ENCODE assay signal across 1 cellular context in genomic region chr13:78658630-78659449, GRCh38.
TF ChIP-seq lines count a peak whose summit lies in the region.

A gene with protein sequence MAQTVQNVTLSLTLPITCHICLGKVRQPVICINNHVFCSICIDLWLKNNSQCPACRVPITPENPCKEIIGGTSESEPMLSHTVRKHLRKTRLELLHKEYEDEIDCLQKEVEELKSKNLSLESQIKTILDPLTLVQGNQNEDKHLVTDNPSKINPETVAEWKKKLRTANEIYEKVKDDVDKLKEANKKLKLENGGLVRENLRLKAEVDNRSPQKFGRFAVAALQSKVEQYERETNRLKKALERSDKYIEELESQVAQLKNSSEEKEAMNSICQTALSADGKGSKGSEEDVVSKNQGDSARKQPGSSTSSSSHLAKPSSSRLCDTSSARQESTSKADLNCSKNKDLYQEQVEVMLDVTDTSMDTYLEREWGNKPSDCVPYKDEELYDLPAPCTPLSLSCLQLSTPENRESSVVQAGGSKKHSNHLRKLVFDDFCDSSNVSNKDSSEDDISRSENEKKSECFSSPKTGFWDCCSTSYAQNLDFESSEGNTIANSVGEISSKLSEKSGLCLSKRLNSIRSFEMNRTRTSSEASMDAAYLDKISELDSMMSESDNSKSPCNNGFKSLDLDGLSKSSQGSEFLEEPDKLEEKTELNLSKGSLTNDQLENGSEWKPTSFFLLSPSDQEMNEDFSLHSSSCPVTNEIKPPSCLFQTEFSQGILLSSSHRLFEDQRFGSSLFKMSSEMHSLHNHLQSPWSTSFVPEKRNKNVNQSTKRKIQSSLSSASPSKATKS (minus strand): TSS chr13:78659155. CDS start chr13:78659120, 35 bp downstream.

TF ChIP-seq in A549, 52 proteins besides CTCF, POLR2A, EP300 and RAD21 (continued from another document):
- TF ChIP-seq, protein P1, sequence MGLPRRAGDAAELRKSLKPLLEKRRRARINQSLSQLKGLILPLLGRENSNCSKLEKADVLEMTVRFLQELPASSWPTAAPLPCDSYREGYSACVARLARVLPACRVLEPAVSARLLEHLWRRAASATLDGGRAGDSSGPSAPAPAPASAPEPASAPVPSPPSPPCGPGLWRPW (IDR thresholded peaks at IDR 0.05), result no peak
- no peak for TF ChIP-seq RARB (CRISPR knock-in tag; IDR thresholded peaks at IDR 0.05)
- no peak for TF ChIP-seq FOSL2 (IDR thresholded peaks at IDR 0.05)
- no peak for TF ChIP-seq FOSL2 (CRISPR knock-in tag; IDR thresholded peaks at IDR 0.05)
- no peak for TF ChIP-seq MAZ (IDR thresholded peaks at IDR 0.05; ENCODE audit: borderline replicate concordance, low read depth, low read length)
- TF ChIP-seq MAX (IDR thresholded peaks at IDR 0.05), result peak; percentile 61
- TF ChIP-seq E2F6 (IDR thresholded peaks at IDR 0.05; ENCODE audit: borderline replicate concordance, low read depth), result peak; percentile 65; the same call in 1 of the 2 replicates
- no peak for TF ChIP-seq GATA3 (IDR thresholded peaks at IDR 0.05; ENCODE audit: borderline replicate concordance)
- no peak for TF ChIP-seq TFCP2L1 (CRISPR knock-in tag; IDR thresholded peaks at IDR 0.05)
- no peak for TF ChIP-seq FOXS1 (CRISPR knock-in tag; IDR thresholded peaks at IDR 0.05)
- TF ChIP-seq, protein P2, sequence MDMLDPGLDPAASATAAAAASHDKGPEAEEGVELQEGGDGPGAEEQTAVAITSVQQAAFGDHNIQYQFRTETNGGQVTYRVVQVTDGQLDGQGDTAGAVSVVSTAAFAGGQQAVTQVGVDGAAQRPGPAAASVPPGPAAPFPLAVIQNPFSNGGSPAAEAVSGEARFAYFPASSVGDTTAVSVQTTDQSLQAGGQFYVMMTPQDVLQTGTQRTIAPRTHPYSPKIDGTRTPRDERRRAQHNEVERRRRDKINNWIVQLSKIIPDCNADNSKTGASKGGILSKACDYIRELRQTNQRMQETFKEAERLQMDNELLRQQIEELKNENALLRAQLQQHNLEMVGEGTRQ (IDR thresholded peaks at IDR 0.05), result peak; percentile 34; the same call in 1 of the 2 replicates
- TF ChIP-seq POLR2AphosphoS2 (conservative IDR thresholded peaks at IDR 0.05; ENCODE audit: low read length), result no peak
- TF ChIP-seq ZNF302 (CRISPR knock-in tag; IDR thresholded peaks at IDR 0.05), result no peak
- TF ChIP-seq HOXB5 (CRISPR knock-in tag; IDR thresholded peaks at IDR 0.05), result no peak
- TF ChIP-seq RNF2 (IDR thresholded peaks at IDR 0.05; ENCODE audit: borderline replicate concordance, low read depth), result no peak
- TF ChIP-seq CHD2 (IDR thresholded peaks at IDR 0.05; ENCODE audit: low read length, partially characterized antibody), result no peak
- no peak for TF ChIP-seq CHD4 (IDR thresholded peaks at IDR 0.05; ENCODE audit: borderline replicate concordance)
- TF ChIP-seq ATOH8 (CRISPR knock-in tag; IDR thresholded peaks at IDR 0.05; ENCODE audit: low read depth), result no peak
- TF ChIP-seq CBX2 (IDR thresholded peaks at IDR 0.05; ENCODE audit: borderline replicate concordance, low read depth), result no peak
- no peak for TF ChIP-seq SREBF2 (IDR thresholded peaks at IDR 0.05)
- TF ChIP-seq NPAS2 (CRISPR knock-in tag; IDR thresholded peaks at IDR 0.05; ENCODE audit: borderline replicate concordance), result no peak
- no peak for TF ChIP-seq EHMT2 (IDR thresholded peaks at IDR 0.05; ENCODE audit: low read depth)
- no peak for TF ChIP-seq RCOR1 (IDR thresholded peaks at IDR 0.05; ENCODE audit: low read depth, low read length)
- TF ChIP-seq REST (IDR thresholded peaks at IDR 0.05), result no peak
- TF ChIP-seq TP53 (CRISPR knock-in tag; IDR thresholded peaks at IDR 0.05), result no peak
- TF ChIP-seq RFX5 (IDR thresholded peaks at IDR 0.05), result no peak
- no peak for TF ChIP-seq SMC3 (IDR thresholded peaks at IDR 0.05)
- TF ChIP-seq, protein P3, sequence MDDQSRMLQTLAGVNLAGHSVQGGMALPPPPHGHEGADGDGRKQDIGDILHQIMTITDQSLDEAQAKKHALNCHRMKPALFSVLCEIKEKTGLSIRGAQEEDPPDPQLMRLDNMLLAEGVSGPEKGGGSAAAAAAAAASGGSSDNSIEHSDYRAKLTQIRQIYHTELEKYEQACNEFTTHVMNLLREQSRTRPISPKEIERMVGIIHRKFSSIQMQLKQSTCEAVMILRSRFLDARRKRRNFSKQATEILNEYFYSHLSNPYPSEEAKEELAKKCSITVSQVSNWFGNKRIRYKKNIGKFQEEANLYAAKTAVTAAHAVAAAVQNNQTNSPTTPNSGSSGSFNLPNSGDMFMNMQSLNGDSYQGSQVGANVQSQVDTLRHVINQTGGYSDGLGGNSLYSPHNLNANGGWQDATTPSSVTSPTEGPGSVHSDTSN (IDR thresholded peaks at IDR 0.05), result no peak
- no peak for TF ChIP-seq ZFP36 (IDR thresholded peaks at IDR 0.05; ENCODE audit: borderline replicate concordance, partially characterized antibody)
- peak; percentile 23; the same call in 1 of the 2 replicates for TF ChIP-seq KDM5A (IDR thresholded peaks at IDR 0.05)
